In the genomic region with DNA sequence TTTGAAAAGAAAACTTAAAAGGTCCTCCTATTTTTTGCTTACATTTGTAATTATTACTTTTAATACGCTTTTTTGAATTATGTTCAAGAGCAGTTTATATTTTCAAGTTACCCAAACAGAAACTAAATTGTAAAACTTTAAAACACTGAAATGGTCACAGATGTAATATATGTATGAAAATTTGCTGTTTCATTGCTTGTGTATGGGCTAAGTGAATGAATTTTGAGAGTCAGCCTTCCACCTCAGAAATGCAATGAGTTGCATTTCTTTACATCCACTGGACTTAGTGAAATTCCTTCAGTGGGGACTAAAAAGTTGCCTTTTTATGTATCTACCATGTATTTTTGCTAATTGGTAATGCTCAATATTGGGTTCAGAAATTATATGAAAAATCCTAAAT, we compare ENCODE assay signal across 11 cellular contexts. TPM values are rescaled to one million over a fixed set of nuclear protein-coding genes. Genes with fewer than 3 reads are reported as not detected.
A peak's percentile ranks its signal among the peaks of the same experiment; 100 is the strongest.
DNase-seq lines count a peak whose midpoint lies in the region; ATAC-seq and TF ChIP-seq lines count a peak whose summit lies in the region.
"Had no signal": no experiment of that assay in that cellular context is flagged by ENCODE, and none has a peak within 500 bp of the region (broad histone marks: within the 10 kb centered on the region; RNA-seq: fewer than 3 reads in every experiment).

No MANE protein-coding gene starts in this region.

- H3K27ac Mint-ChIP-seq in stimulated activated naive CD8-positive, alpha-beta T cell treated with anti-CD3 and anti-CD28 coated beads, Interleukin-15, Interleukin-2, amounts not matched to agents 100 ng/mL and 50 ng/mL, for 24 hours, result no peak overlapping the region
- no peak overlapping the region for H3K27ac Mint-ChIP-seq in stimulated activated naive CD8-positive, alpha-beta T cell treated with anti-CD3 and anti-CD28 coated beads, Interleukin-15, amount 100 ng/mL, for 72 hours

- peak overlapping the region; percentile 90 for H3K4me3 Mint-ChIP-seq in stimulated activated naive CD8-positive, alpha-beta T cell treated with anti-CD3 and anti-CD28 coated beads, Interleukin-15, Interleukin-2, amounts not matched to agents 100 ng/mL and 50 ng/mL, for 24 hours
- H3K4me3 Mint-ChIP-seq in stimulated activated naive CD8-positive, alpha-beta T cell treated with anti-CD3 and anti-CD28 coated beads, Interleukin-15, amount 100 ng/mL, for 72 hours, result peak overlapping the region in 1 of 2 donors; percentile 90

- TF ChIP-seq POLR2A in right lobe of liver (IDR thresholded peaks at IDR 0.05) (no peak), vagina (IDR thresholded peaks at IDR 0.05) (no peak)

- H3K4me3 ChIP-seq in astrocyte of the spinal cord (ENCODE audit: low read depth, low read length) (peak overlapping the region; percentile 91), right lobe of liver (peak overlapping the region in 2 of 3 donors; percentile 69 to 99), vagina (peak overlapping the region; percentile 65 to 97)

- ATAC-seq in stimulated activated naive CD8-positive, alpha-beta T cell treated with anti-CD3 and anti-CD28 coated beads, Interleukin-15, amount 100 ng/mL, for 72 hours, result no peak
- ATAC-seq in right lobe of liver, result no peak
- ATAC-seq in GM19035 (IDR thresholded peaks at IDR 0.05; ENCODE audit: unreplicated experiment), result no peak

- H3K4me1 ChIP-seq in right lobe of liver (peaks cover 0 to 13% (median 4%) of the 10 kb centered on the region in 4 donors), vagina (peaks cover 36% of the 10 kb centered on the region)

- H3K36me3 Mint-ChIP-seq in stimulated activated naive CD8-positive, alpha-beta T cell treated with anti-CD3 and anti-CD28 coated beads, Interleukin-15, Interleukin-2, amounts not matched to agents 100 ng/mL and 50 ng/mL, for 24 hours (ENCODE audit: low read depth), result no peaks in the 10 kb centered on the region

- no peaks in the 10 kb centered on the region for H3K9me3 ChIP-seq in right lobe of liver
- no peaks in the 10 kb centered on the region for H3K9me3 ChIP-seq in vagina

- H3K27me3 ChIP-seq in right lobe of liver (no peaks in the 10 kb centered on the region), vagina (no peaks in the 10 kb centered on the region)

- 33% methylated on average over 1 of the region's 1 CpG for WGBS in right lobe of liver (ENCODE audit: insufficient coverage, low coverage, low lambda C conversion rate, missing lambda C conversion rate)

- no peak for TF ChIP-seq CTCF in astrocyte of the spinal cord (IDR thresholded peaks at IDR 0.05; ENCODE audit: low read depth, low read length)
- TF ChIP-seq CTCF in right lobe of liver (IDR thresholded peaks at IDR 0.05), result no peak
- no peak for TF ChIP-seq CTCF in vagina (IDR thresholded peaks at IDR 0.05)
- TF ChIP-seq CTCF in GM10266 (IDR thresholded peaks at IDR 0.05; ENCODE audit: control insufficient read depth, insufficient read depth, low read depth, missing control alignments), result no peak

- H3K27me3 Mint-ChIP-seq in stimulated activated naive CD8-positive, alpha-beta T cell treated with anti-CD3 and anti-CD28 coated beads, Interleukin-15, Interleukin-2, amounts not matched to agents 100 ng/mL and 50 ng/mL, for 24 hours, result no peaks in the 10 kb centered on the region
- no peaks in the 10 kb centered on the region for H3K27me3 Mint-ChIP-seq in stimulated activated naive CD8-positive, alpha-beta T cell treated with anti-CD3 and anti-CD28 coated beads, Interleukin-15, amount 100 ng/mL, for 72 hours

- in situ Hi-C loops in astrocyte of the spinal cord (cut with HindIII; ENCODE audit: low sequenced_read_pairs), result no loop called here

- H3K4me1 Mint-ChIP-seq in stimulated activated naive CD8-positive, alpha-beta T cell treated with anti-CD3 and anti-CD28 coated beads, Interleukin-15, Interleukin-2, amounts not matched to agents 100 ng/mL and 50 ng/mL, for 24 hours (ENCODE audit: low read depth), result peaks cover 46% of the 10 kb centered on the region
- peaks cover 52% of the 10 kb centered on the region for H3K4me1 Mint-ChIP-seq in stimulated activated naive CD8-positive, alpha-beta T cell treated with anti-CD3 and anti-CD28 coated beads, Interleukin-15, amount 100 ng/mL, for 72 hours

- DNase-seq in stimulated activated naive CD8-positive, alpha-beta T cell treated with anti-CD3 and anti-CD28 coated beads, Interleukin-15, amount 100 ng/mL, for 72 hours, result no peak
- DNase-seq in astrocyte of the spinal cord (ENCODE audit: low read depth, low spot score) (no peak), right lobe of liver (no peak), vagina (ENCODE audit: extremely low spot score in 2 of 2) (no peak), H4 (ENCODE audit: low spot score) (no peak), GM10266 (ENCODE audit: extremely low spot score) (no peak)
- DNase-seq: DMS79, GOT3, NCI-H2107 had no signal

- intact Hi-C loops in right lobe of liver (cut with DNase I), result no loop called here
- intact Hi-C loops in vagina (cut with DNase I), result no loop called here

- H3K36me3 ChIP-seq in right lobe of liver, result no peaks in the 10 kb centered on the region
- H3K36me3 ChIP-seq in vagina, result no peaks in the 10 kb centered on the region

- H3K9me3 Mint-ChIP-seq in stimulated activated naive CD8-positive, alpha-beta T cell treated with anti-CD3 and anti-CD28 coated beads, Interleukin-15, Interleukin-2, amounts not matched to agents 100 ng/mL and 50 ng/mL, for 24 hours, result no peaks in the 10 kb centered on the region
- no peaks in the 10 kb centered on the region for H3K9me3 Mint-ChIP-seq in stimulated activated naive CD8-positive, alpha-beta T cell treated with anti-CD3 and anti-CD28 coated beads, Interleukin-15, amount 100 ng/mL, for 72 hours

- H3K27ac ChIP-seq in right lobe of liver (no peak overlapping the region), vagina (peak overlapping the region; percentile 96)

RNA-seq across cellular contexts. Expression of a gene that starts 1.6 kb away (rescaled TPM):
- 10 to 100 TPM; 13.3 to 24.7 (median 19.3) TPM for total RNA-seq in right lobe of liver
- total RNA-seq in vagina, result 33.6 TPM
- 25.9 and 40.2 TPM in 2 replicates for total RNA-seq in H4 (2014; rRNA removed; shearing (Covaris generic))

RNA-seq across cellular contexts. Expression of a gene that starts 37.7 kb away (rescaled TPM):
- total RNA-seq in right lobe of liver (10 to 100 TPM; 20.0 to 95.1 (median 31.9) TPM), vagina (117 TPM)
- 3.9 and 5.0 TPM in 2 replicates for total RNA-seq in H4 (2014; rRNA removed; shearing (Covaris generic))

RNA-seq across cellular contexts. Expression of a gene that starts 54.5 kb away (rescaled TPM):
- 10 to 100 TPM; 18.4 to 28.5 (median 22.6) TPM for total RNA-seq in right lobe of liver
- 27.5 TPM for total RNA-seq in vagina
- total RNA-seq in H4 (2014; rRNA removed; shearing (Covaris generic)), result 25.0 and 34.0 TPM in 2 replicates
